17 cellular contexts compared by ENCODE assay signal in the genomic region with DNA sequence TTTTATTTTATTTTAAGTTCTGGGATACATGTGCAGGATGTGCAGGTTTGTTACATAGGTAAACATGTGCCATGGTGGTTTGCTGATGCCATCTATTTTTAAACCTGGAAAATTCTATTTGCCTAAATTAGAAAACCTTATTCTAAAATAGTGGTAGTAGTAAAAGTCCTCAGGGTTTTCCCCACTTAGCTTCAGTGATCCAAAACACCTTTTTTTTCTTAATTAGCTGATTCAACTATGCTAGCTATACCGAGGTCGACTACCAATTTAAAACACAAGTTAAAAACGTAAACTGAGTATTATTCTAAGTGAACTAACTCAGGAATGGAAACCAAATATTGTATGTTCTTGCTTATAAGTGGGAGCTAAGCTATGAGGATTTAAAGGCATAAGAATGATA.
DNase-seq lines count a peak whose midpoint lies in the region; ATAC-seq and TF ChIP-seq lines count a peak whose summit lies in the region.
"Had no signal": no experiment of that assay in that cellular context is flagged by ENCODE, and none has a peak within 500 bp of the region (broad histone marks: within the 10 kb centered on the region; RNA-seq: fewer than 3 reads in every experiment).

No MANE protein-coding gene starts in this region.

- no peak overlapping the region for H3K4me3 ChIP-seq in CD8-positive, alpha-beta memory T cell (ENCODE audit: low read length)
- H3K4me3 ChIP-seq in BE2C (ENCODE audit: low read depth, low read length) = no peak overlapping the region
- H3K4me3 ChIP-seq: BLaER1 had no signal

- H3K27ac ChIP-seq in CD8-positive, alpha-beta memory T cell (ENCODE audit: low read depth, low read length) = no peak overlapping the region
- H3K27ac ChIP-seq: BLaER1 had no signal

- H3K36me3 Mint-ChIP-seq in activated B cell treated with CpG ODN at 0.5 μM for 24 hours (ENCODE audit: low read depth) = peaks cover 51% of the 10 kb centered on the region
- peaks cover 74% of the 10 kb centered on the region for H3K36me3 Mint-ChIP-seq in stimulated activated effector memory CD8-positive, alpha-beta T cell treated with anti-CD3 and anti-CD28 coated beads, Interleukin-12 subunit alpha, Interleukin-12 subunit beta, amount 100 ng/mL, for 72 hours
- peaks cover 0 to 69% (median 13%) of the 10 kb centered on the region in 3 donors for H3K36me3 Mint-ChIP-seq in CD8-positive, alpha-beta memory T cell

- peaks cover 17% of the 10 kb centered on the region for H3K4me1 Mint-ChIP-seq in activated B cell treated with CpG ODN at 0.5 μM for 24 hours
- no peaks in the 10 kb centered on the region for H3K4me1 Mint-ChIP-seq in stimulated activated effector memory CD8-positive, alpha-beta T cell treated with anti-CD3 and anti-CD28 coated beads, Interleukin-12 subunit alpha, Interleukin-12 subunit beta, amount 100 ng/mL, for 72 hours
- H3K4me1 Mint-ChIP-seq in CD8-positive, alpha-beta memory T cell = no peaks in the 10 kb centered on the region
- H3K4me1 Mint-ChIP-seq: CD4-positive, alpha-beta memory T cell; CD4-positive, CD25-positive, alpha-beta regulatory T cell had no signal

- H3K9me3 ChIP-seq in CD8-positive, alpha-beta memory T cell (ENCODE audit: low read length) = no peaks in the 10 kb centered on the region
- no peaks in the 10 kb centered on the region for H3K9me3 ChIP-seq in BE2C
- H3K9me3 ChIP-seq: Caco-2 had no signal

- no peak for TF ChIP-seq CTCF in activated B cell treated with CpG ODN at 0.5 μM for 24 hours (IDR thresholded peaks at IDR 0.05)
- no peak for TF ChIP-seq CTCF in BE2C (IDR thresholded peaks at IDR 0.05; ENCODE audit: low read depth, low read length)

- H3K4me1 ChIP-seq in CD8-positive, alpha-beta memory T cell (ENCODE audit: insufficient read depth, low read length) = no peaks in the 10 kb centered on the region
- H3K4me1 ChIP-seq in BE2C = no peaks in the 10 kb centered on the region

- intact Hi-C loops in activated B cell treated with CpG ODN at 0.5 μM for 24 hours (cut with micrococcal nuclease) = no loop called here

- H3K27me3 ChIP-seq in CD8-positive, alpha-beta memory T cell (ENCODE audit: insufficient read depth, low read length, poor library complexity, severe bottlenecking) = no peaks in the 10 kb centered on the region
- no peaks in the 10 kb centered on the region for H3K27me3 ChIP-seq in BE2C
- H3K27me3 ChIP-seq: BLaER1 had no signal

- peak overlapping the region; percentile 2 for H3K4me3 Mint-ChIP-seq in activated B cell treated with CpG ODN at 0.5 μM for 24 hours
- no peak overlapping the region for H3K4me3 Mint-ChIP-seq in stimulated activated effector memory CD8-positive, alpha-beta T cell treated with anti-CD3 and anti-CD28 coated beads, Interleukin-12 subunit alpha, Interleukin-12 subunit beta, amount 100 ng/mL, for 72 hours
- H3K4me3 Mint-ChIP-seq in CD8-positive, alpha-beta memory T cell = no peak overlapping the region
- H3K4me3 Mint-ChIP-seq: B cell; CD14-positive monocyte; CD4-positive, alpha-beta memory T cell; CD4-positive, CD25-positive, alpha-beta regulatory T cell had no signal

- peaks cover 22% of the 10 kb centered on the region for H3K36me3 ChIP-seq in CD8-positive, alpha-beta memory T cell (ENCODE audit: insufficient read depth, low read length)
- H3K36me3 ChIP-seq in BE2C = no peaks in the 10 kb centered on the region

- ATAC-seq in activated B cell treated with CpG ODN at 0.5 μM for 24 hours (ENCODE audit: low read depth) = no peak
- no peak for ATAC-seq in stimulated activated effector memory CD8-positive, alpha-beta T cell treated with anti-CD3 and anti-CD28 coated beads, Interleukin-12 subunit alpha, Interleukin-12 subunit beta, amount 100 ng/mL, for 72 hours

- DNase-seq in activated B cell treated with CpG ODN at 0.5 μM for 24 hours (no peak), NCI-H1048 (lab: John Stamatoyannopoulos, UW) (no peak), BE2C (no peak)
- no peak for DNase-seq in stimulated activated effector memory CD8-positive, alpha-beta T cell treated with anti-CD3 and anti-CD28 coated beads, Interleukin-12 subunit alpha, Interleukin-12 subunit beta, amount 100 ng/mL, for 72 hours (ENCODE audit: low spot score in 2 of 2)
- no peak for DNase-seq in CD8-positive, alpha-beta memory T cell
- DNase-seq: 8988T; AML-193; C1 segment of cervical spinal cord; Caco-2; Calu3; CD4-positive, alpha-beta memory T cell; CD4-positive, CD25-positive, alpha-beta regulatory T cell; DMS79 treated with DMSO at 0.1 percent for 48 hours; GF-D8 had no signal

- no peaks in the 10 kb centered on the region for H3K9me3 Mint-ChIP-seq in activated B cell treated with CpG ODN at 0.5 μM for 24 hours
- no peaks in the 10 kb centered on the region for H3K9me3 Mint-ChIP-seq in stimulated activated effector memory CD8-positive, alpha-beta T cell treated with anti-CD3 and anti-CD28 coated beads, Interleukin-12 subunit alpha, Interleukin-12 subunit beta, amount 100 ng/mL, for 72 hours
- no peaks in the 10 kb centered on the region for H3K9me3 Mint-ChIP-seq in CD8-positive, alpha-beta memory T cell
- H3K9me3 Mint-ChIP-seq: CD14-positive monocyte had no signal

- no peaks in the 10 kb centered on the region for H3K27me3 Mint-ChIP-seq in activated B cell treated with CpG ODN at 0.5 μM for 24 hours
- no peaks in the 10 kb centered on the region for H3K27me3 Mint-ChIP-seq in CD8-positive, alpha-beta memory T cell
- H3K27me3 Mint-ChIP-seq: B cell; CD4-positive, alpha-beta memory T cell; CD4-positive, CD25-positive, alpha-beta regulatory T cell had no signal

- POLR2A ChIA-PET in activated B cell treated with CpG ODN at 0.5 μM for 24 hours (lab: Charles Lee) = no interaction called here
- POLR2A ChIA-PET in CD8-positive, alpha-beta memory T cell (lab: Charles Lee) = no interaction called here

- no peak overlapping the region for H3K27ac Mint-ChIP-seq in activated B cell treated with CpG ODN at 0.5 μM for 24 hours
- peak overlapping the region; percentile 37 for H3K27ac Mint-ChIP-seq in stimulated activated effector memory CD8-positive, alpha-beta T cell treated with anti-CD3 and anti-CD28 coated beads, Interleukin-12 subunit alpha, Interleukin-12 subunit beta, amount 100 ng/mL, for 72 hours
- no peak overlapping the region for H3K27ac Mint-ChIP-seq in CD8-positive, alpha-beta memory T cell
- H3K27ac Mint-ChIP-seq: B cell; CD14-positive monocyte; CD4-positive, CD25-positive, alpha-beta regulatory T cell had no signal

- CTCF ChIA-PET in activated B cell treated with CpG ODN at 0.5 μM for 24 hours (lab: Charles Lee) = no interaction called here
- CTCF ChIA-PET in CD8-positive, alpha-beta memory T cell (lab: Charles Lee) = no interaction called here
